In genomic region chr9:35797311-35798109, GRCh38 we compare ENCODE assay signal across 1 cellular context.
TF ChIP-seq lines count a peak whose summit lies in the region.

No MANE protein-coding gene starts in this region.

TF ChIP-seq in K562, 482 proteins besides CTCF, POLR2A, EP300 and RAD21:
- TF ChIP-seq JUND (IDR thresholded peaks at IDR 0.05; ENCODE audit: borderline replicate concordance, low read depth, low read length), result 0 out of 2 replicates have a peak, but pooled peaks have one; percentile 26
- peak; percentile 48; the same call in 1 of the 3 replicates for TF ChIP-seq JUND (tag; IDR thresholded peaks at IDR 0.05; ENCODE audit: borderline replicate concordance, low read depth, low read length)
- no peak for TF ChIP-seq ZNF398 (CRISPR knock-in tag; IDR thresholded peaks at IDR 0.05)
- TF ChIP-seq ATF7 (IDR thresholded peaks at IDR 0.05), result peak; percentile 43; the same call in 1 of the 2 replicates
- TF ChIP-seq ZNF561 (CRISPR knock-in tag; conservative IDR thresholded peaks at IDR 0.05), result no peak
- peak; percentile 91 for TF ChIP-seq ATF3 (IDR thresholded peaks at IDR 0.05)
- TF ChIP-seq ATF3 (CRISPR knock-in tag; conservative IDR thresholded peaks at IDR 0.05), result no peak
